In the genomic region with DNA sequence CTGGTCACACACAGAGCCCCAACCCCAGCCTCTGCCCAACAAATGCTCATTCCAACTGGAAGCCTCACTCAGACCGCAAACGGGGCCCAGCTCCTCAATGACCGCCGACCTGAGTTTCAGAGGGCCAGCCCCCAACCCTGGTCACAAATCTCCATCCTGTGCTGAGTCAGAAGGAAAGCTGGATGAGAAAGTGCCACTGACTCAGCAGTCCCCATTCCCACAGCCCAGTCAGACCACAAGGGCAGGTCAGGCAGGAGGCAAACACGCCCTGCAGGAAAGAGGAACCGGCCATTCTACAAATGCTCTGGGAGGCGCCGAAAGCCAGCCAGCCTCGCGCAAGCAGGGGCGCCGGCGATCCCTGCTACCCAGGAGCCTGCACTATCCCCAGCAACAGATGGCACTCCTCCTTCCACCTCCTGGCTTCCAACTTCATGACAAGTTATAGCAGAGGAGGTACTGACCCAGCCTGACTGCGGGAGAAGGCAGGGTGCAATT, we compare ENCODE assay signal across 8 cellular contexts. TPM values are rescaled to one million over a fixed set of nuclear protein-coding genes. Genes with fewer than 3 reads are reported as not detected.
DNase-seq lines count a peak whose midpoint lies in the region; ATAC-seq and TF ChIP-seq lines count a peak whose summit lies in the region.

No MANE protein-coding gene starts in this region.

- no peaks in the 10 kb centered on the region for H3K9me3 ChIP-seq in RWPE2 (ENCODE audit: severe bottlenecking)
- no peaks in the 10 kb centered on the region for H3K9me3 ChIP-seq in A673 (ENCODE audit: low read depth, low read length, poor library complexity, severe bottlenecking)

- H3K27me3 ChIP-seq in RWPE2 (ENCODE audit: insufficient read depth, poor library complexity, severe bottlenecking) (no peaks in the 10 kb centered on the region), A673 (replicated peaks; ENCODE audit: insufficient read depth, low read depth, low read length, poor library complexity) (no peaks in the 10 kb centered on the region)

- BruUV-seq in A673 (replicated peaks; lab: Mats Ljungman, UMichigan), result no TSS peak

- H3K36me3 ChIP-seq in RWPE2 (ENCODE audit: low read depth) (peaks cover 98% of the 10 kb centered on the region), A673 (ENCODE audit: insufficient read depth, low read length, poor library complexity, severe bottlenecking) (peaks cover 92% of the 10 kb centered on the region)

- peak; percentile 69 for ATAC-seq in RWPE2 (ENCODE audit: low read depth)
- ATAC-seq in HG03025 (IDR thresholded peaks at IDR 0.05; ENCODE audit: low FRiP score, unreplicated experiment), result no peak
- no peak for ATAC-seq in GM21737 (IDR thresholded peaks at IDR 0.05; ENCODE audit: unreplicated experiment)

- DNase-seq in GM12865 (ENCODE audit: low read depth) (peak; percentile 47), RWPE2 (ENCODE audit: low spot score) (peak; percentile 73), epithelial cell of prostate (ENCODE audit: low read depth, low spot score) (peak; percentile 56), renal cortical epithelial cell (ENCODE audit: low read depth) (peak; percentile 84), A673 (ENCODE audit: low spot score) (no peak), NCI-H2227 treated with DMSO at 0.1 percent for 48 hours (lab: John Stamatoyannopoulos, UW) (no peak)

- CTCF ChIA-PET in A673 (lab: Charles Lee), result no interaction called here

- TF ChIP-seq CTCF in GM12865 (IDR thresholded peaks at IDR 0.05; ENCODE audit: insufficient read depth, low read depth, low read length, missing control alignments), result no peak
- TF ChIP-seq CTCF in RWPE2 (IDR thresholded peaks at IDR 0.05; ENCODE audit: poor library complexity, severe bottlenecking), result no peak
- TF ChIP-seq CTCF in A673 (conservative IDR thresholded peaks at IDR 0.05; ENCODE audit: low read depth, low read length), result no peak

- intact Hi-C loops in A673 (cut with micrococcal nuclease; ENCODE audit: unreplicated experiment), result no loop called here

- H3K4me3 ChIP-seq in GM12865 (ENCODE audit: low read depth, low read length) (no peak overlapping the region), RWPE2 (ENCODE audit: severe bottlenecking) (no peak overlapping the region), A673 (ENCODE audit: low read depth, low read length, poor library complexity, severe bottlenecking) (no peak overlapping the region)

- H3K4me1 ChIP-seq in RWPE2 (ENCODE audit: insufficient read depth, poor library complexity, severe bottlenecking) (peaks cover 9% of the 10 kb centered on the region), A673 (ENCODE audit: insufficient read depth, low read length, poor library complexity, severe bottlenecking) (no peaks in the 10 kb centered on the region)

- H3K27ac ChIP-seq in RWPE2 (ENCODE audit: poor library complexity, severe bottlenecking) (peak overlapping the region; percentile 35), epithelial cell of prostate (no peak overlapping the region), A673 (ENCODE audit: low read depth, low read length, poor library complexity, severe bottlenecking) (no peak overlapping the region)

- POLR2A ChIA-PET in A673 (lab: Charles Lee; ENCODE audit: low non-redundant PET), result no interaction called here

RNA-seq across cellular contexts. Expression of gene PRKD2, which starts 14.1 kb away (rescaled TPM):
- total RNA-seq in renal cortical epithelial cell (25.2 and 61.1 TPM in 2 replicates), A673 (2021) (45.1 and 60.3 TPM in 2 replicates)

RNA-seq across cellular contexts. Expression of gene FKRP, which starts 14.8 kb away (rescaled TPM):
- total RNA-seq in renal cortical epithelial cell (19.4 and 22.4 TPM in 2 replicates), A673 (2021) (23.6 and 26.1 TPM in 2 replicates)

RNA-seq across cellular contexts. Expression of gene STRN4, which starts 15.2 kb away (rescaled TPM):
- total RNA-seq in renal cortical epithelial cell (47.4 and 91.6 TPM in 2 replicates), A673 (2021) (134 and 157 TPM in 2 replicates)

RNA-seq across cellular contexts. Expression of gene SLC1A5, which starts 57.3 kb away (rescaled TPM):
- total RNA-seq in renal cortical epithelial cell (75.0 and 92.7 TPM in 2 replicates), A673 (2021) (283 and 295 TPM in 2 replicates)

Comparison
In these comparisons a context has a peak if more than half of its experiments do, and no peak if none do; other contexts are left out.
1. DNase-seq: peak in GM12865 (single experiment), RWPE2 (single experiment), epithelial cell of prostate (single experiment) and renal cortical epithelial cell (single experiment); none in A673 (single experiment) and NCI-H2227 treated with DMSO at 0.1 percent for 48 hours (single experiment).